In genomic region chr17:50817142-50817751, GRCh38 we compare ENCODE assay signal across 8 cellular contexts. TPM values are rescaled to one million over a fixed set of nuclear protein-coding genes. Genes with fewer than 3 reads are reported as not detected.
A peak's percentile ranks its signal among the peaks of the same experiment; 100 is the strongest.
DNase-seq lines count a peak whose midpoint lies in the region; ATAC-seq and TF ChIP-seq lines count a peak whose summit lies in the region.

No MANE protein-coding gene starts in this region.

- H3K4me3 ChIP-seq in CD8-positive, alpha-beta memory T cell (ENCODE audit: low read length) = no peak overlapping the region
- H3K4me3 ChIP-seq in parathyroid adenoma (ENCODE audit: low read depth, low read length) = no peak overlapping the region
- no peak overlapping the region for H3K4me3 ChIP-seq in upper lobe of right lung

- no peaks in the 10 kb centered on the region for H3K79me2 ChIP-seq in parathyroid adenoma

- POLR2A ChIA-PET in CD8-positive, alpha-beta memory T cell (lab: Charles Lee) = no interaction called here

- no peaks in the 10 kb centered on the region for H3K9me3 ChIP-seq in CD8-positive, alpha-beta memory T cell (ENCODE audit: low read length)
- H3K9me3 ChIP-seq in parathyroid adenoma (ENCODE audit: control insufficient read depth, low read length) (no peaks in the 10 kb centered on the region), upper lobe of right lung (no peaks in the 10 kb centered on the region)

- no peak overlapping the region for H3K9ac ChIP-seq in parathyroid adenoma

- H3K27me3 Mint-ChIP-seq in CD8-positive, alpha-beta memory T cell = peaks cover 10 to 42% of the 10 kb centered on the region in 2 donors

- peak; percentile 28 to 63 (median 48) for DNase-seq in CD8-positive, alpha-beta memory T cell
- DNase-seq in LoVo (ENCODE audit: low spot score) (peak; percentile 14), upper lobe of right lung (peak; percentile 84), GF-D8 (lab: John Stamatoyannopoulos, UW) (no peak)
- peak; percentile 10 for DNase-seq in activated CD8-positive, alpha-beta memory T cell treated with anti-CD3 and anti-CD28 coated beads, Interleukin-2, amount 50 U/mL, for 1 hour (ENCODE audit: extremely low read depth)

- intact Hi-C loops in upper lobe of right lung (cut with DNase I) = no loop called here

- H3K27ac Mint-ChIP-seq in CD8-positive, alpha-beta memory T cell = no peak overlapping the region

- ATAC-seq in esophagus mucosa (peak; percentile 48), upper lobe of right lung (peak; percentile 81), GM19023 (IDR thresholded peaks at IDR 0.05; ENCODE audit: unreplicated experiment) (no peak)

- CTCF ChIA-PET in CD8-positive, alpha-beta memory T cell (lab: Charles Lee) = interaction anchor here (0.8 to 2.7 kb wide), 12 partner anchors 10 to 139 kb away, joined by 3 to 9 read pairs (median 4); partner anchors contain the start of gene TOB1

- H3K4me2 ChIP-seq in parathyroid adenoma (ENCODE audit: low read length) = peak overlapping the region; percentile 31

- H3K4me3 Mint-ChIP-seq in CD8-positive, alpha-beta memory T cell = peak overlapping the region in 2 of 7 donors; percentile 28 to 30

- peak overlapping the region; percentile 75 for H2AFZ ChIP-seq in parathyroid adenoma

- H3K27ac ChIP-seq in CD8-positive, alpha-beta memory T cell (ENCODE audit: low read depth, low read length) = no peak overlapping the region
- H3K27ac ChIP-seq in parathyroid adenoma = no peak overlapping the region
- no peak overlapping the region for H3K27ac ChIP-seq in upper lobe of right lung

- H3K9me3 Mint-ChIP-seq in CD8-positive, alpha-beta memory T cell = no peaks in the 10 kb centered on the region

- H3K27me3 ChIP-seq in CD8-positive, alpha-beta memory T cell (ENCODE audit: insufficient read depth, low read length, poor library complexity, severe bottlenecking) = no peaks in the 10 kb centered on the region
- H3K27me3 ChIP-seq in parathyroid adenoma (ENCODE audit: control insufficient read depth, insufficient read depth, low read length) = no peaks in the 10 kb centered on the region
- peaks cover 10% of the 10 kb centered on the region for H3K27me3 ChIP-seq in upper lobe of right lung

- peaks cover 3 to 8% (median 5%) of the 10 kb centered on the region in 3 donors for H3K4me1 Mint-ChIP-seq in CD8-positive, alpha-beta memory T cell

- peaks cover 7% of the 10 kb centered on the region for H3K4me1 ChIP-seq in CD8-positive, alpha-beta memory T cell (ENCODE audit: insufficient read depth, low read length)
- H3K4me1 ChIP-seq in parathyroid adenoma = no peaks in the 10 kb centered on the region
- no peaks in the 10 kb centered on the region for H3K4me1 ChIP-seq in upper lobe of right lung

- TF ChIP-seq CTCF in parathyroid adenoma (IDR thresholded peaks at IDR 0.05) (peak; percentile 83), upper lobe of right lung (IDR thresholded peaks at IDR 0.05) (peak; percentile 83)

- H3K36me3 Mint-ChIP-seq in CD8-positive, alpha-beta memory T cell = no peaks in the 10 kb centered on the region

- no peaks in the 10 kb centered on the region for H3K36me3 ChIP-seq in CD8-positive, alpha-beta memory T cell (ENCODE audit: insufficient read depth, low read length)
- H3K36me3 ChIP-seq in parathyroid adenoma (ENCODE audit: control insufficient read depth, insufficient read depth, low read length) (no peaks in the 10 kb centered on the region), upper lobe of right lung (no peaks in the 10 kb centered on the region)

RNA-seq across cellular contexts. Expression of gene WFIKKN2, which starts 18.1 kb away (rescaled TPM):
- total RNA-seq in CD8-positive, alpha-beta memory T cell = not detected
- polyA plus RNA-seq in CD8-positive, alpha-beta memory T cell = not detected
- total RNA-seq in esophagus mucosa = not detected
- total RNA-seq in upper lobe of right lung = 0.69 TPM

RNA-seq across cellular contexts. Expression of gene TOB1, which starts 48.9 kb away (rescaled TPM):
- total RNA-seq in CD8-positive, alpha-beta memory T cell = 10 to 100 TPM; 32.6 to 34.5 TPM
- 53.4 TPM for polyA plus RNA-seq in CD8-positive, alpha-beta memory T cell
- total RNA-seq in esophagus mucosa (60.8 TPM), upper lobe of right lung (70.1 TPM)

RNA-seq across cellular contexts. Expression of gene ANKRD40CL, which starts 49.9 kb away (rescaled TPM):
- total RNA-seq in CD8-positive, alpha-beta memory T cell = not detected
- polyA plus RNA-seq in CD8-positive, alpha-beta memory T cell = not detected
- not detected for total RNA-seq in esophagus mucosa
- total RNA-seq in upper lobe of right lung = not detected
